13 cellular contexts compared by ENCODE assay signal in genomic region chr18:42112657-42113420, GRCh38.
DNase-seq lines count a peak whose midpoint lies in the region; ATAC-seq, FAIRE-seq and TF ChIP-seq lines count a peak whose summit lies in the region.
"Had no signal": no experiment of that assay in that cellular context is flagged by ENCODE, and none has a peak within 500 bp of the region (broad histone marks: within the 10 kb centered on the region; RNA-seq: fewer than 3 reads in every experiment).

No MANE protein-coding gene starts in this region.

- H3K4me3 ChIP-seq in HepG2 (replicated peaks in 1 of 3; ENCODE audit: insufficient read depth in 1 of 3, low read depth in 2 of 3, low read length in 3 of 3) (no peak overlapping the region), right lobe of liver (no peak overlapping the region), NB4 (ENCODE audit: low read depth, low read length) (no peak overlapping the region), bronchial epithelial cell (ENCODE audit: low read depth, low read length) (no peak overlapping the region), OCI-LY7 (ENCODE audit: low read depth, low read length, poor library complexity, severe bottlenecking) (no peak overlapping the region)
- H3K4me3 ChIP-seq: thoracic aorta had no signal

- peak overlapping the region; percentile 47 for H3K27ac ChIP-seq in HepG2 (ENCODE audit: extremely low read length, insufficient read depth, low read length)
- no peak overlapping the region for H3K27ac ChIP-seq in right lobe of liver
- no peak overlapping the region for H3K27ac ChIP-seq in OCI-LY7 (ENCODE audit: low read depth, low read length, poor library complexity, severe bottlenecking)
- H3K27ac ChIP-seq: thoracic aorta had no signal

- H4K20me1 ChIP-seq in HepG2 (ENCODE audit: insufficient read depth, low read length): no peaks in the 10 kb centered on the region
- H4K20me1 ChIP-seq in OCI-LY7 (ENCODE audit: insufficient read depth, low read length): no peaks in the 10 kb centered on the region

- CTCF ChIA-PET in HepG2 (lab: Yijun Ruan, JAX; ENCODE audit: low intra/inter-chr PET ratio, low total read pairs) (interaction anchor here (1.4 kb wide), 1 partner anchor 186 kb away, joined by 5 read pairs; no protein-coding TSS in a partner anchor), OCI-LY7 (lab: Charles Lee; ENCODE audit: unreplicated experiment) (no interaction called here)

- no peak for TF ChIP-seq RAD21 in HepG2 (CRISPR knock-in tag; IDR thresholded peaks at IDR 0.05)

- H3K9me3 ChIP-seq in HepG2 (ENCODE audit: low read length): no peaks in the 10 kb centered on the region
- H3K9me3 ChIP-seq in right lobe of liver: no peaks in the 10 kb centered on the region
- no peaks in the 10 kb centered on the region for H3K9me3 ChIP-seq in OCI-LY7 (ENCODE audit: low read length)
- H3K9me3 ChIP-seq: thoracic aorta had no signal

- no peak for TF ChIP-seq CTCF in HepG2 (CRISPR knock-in tag; IDR thresholded peaks at IDR 0.05)
- no peak for TF ChIP-seq CTCF in right lobe of liver (IDR thresholded peaks at IDR 0.05)
- no peak for TF ChIP-seq CTCF in NB4 (IDR thresholded peaks at IDR 0.05; ENCODE audit: low read depth, low read length)
- no peak for TF ChIP-seq CTCF in bronchial epithelial cell (IDR thresholded peaks at IDR 0.05; ENCODE audit: insufficient read depth, low read length, severe bottlenecking)
- no peak for TF ChIP-seq CTCF in OCI-LY7 (conservative IDR thresholded peaks at IDR 0.05; ENCODE audit: low read length)

- TF ChIP-seq POLR2A in HepG2 (IDR thresholded peaks at IDR 0.05; ENCODE audit: insufficient read depth in 1 of 2, low read depth in 2 of 2, low read length in 2 of 2) (no peak), right lobe of liver (IDR thresholded peaks at IDR 0.05) (no peak), NB4 (IDR thresholded peaks at IDR 0.05; ENCODE audit: extremely low read depth, insufficient read length) (no peak)

- H3K4me1 ChIP-seq in HepG2 (ENCODE audit: insufficient read depth, low read length): peaks cover 26% of the 10 kb centered on the region
- H3K4me1 ChIP-seq in right lobe of liver: peaks cover 0 to 15% (median 5%) of the 10 kb centered on the region in 4 donors
- H3K4me1 ChIP-seq in OCI-LY7 (ENCODE audit: insufficient read depth, low read length, poor library complexity, severe bottlenecking): no peaks in the 10 kb centered on the region

- 51% methylated on average over 10 of the region's 10 CpGs for WGBS in HepG2 (ENCODE audit: low lambda C conversion rate)
- 79% methylated on average over 7 of the region's 10 CpGs for WGBS in right lobe of liver (ENCODE audit: insufficient coverage, low coverage, low lambda C conversion rate, missing lambda C conversion rate)

- BruUV-seq in HepG2 (replicated peaks; lab: Mats Ljungman, UMichigan): TSS peak; percentile 91
- BruUV-seq in OCI-LY7 (replicated peaks; lab: Mats Ljungman, UMichigan): no TSS peak

- no peaks in the 10 kb centered on the region for H3K9me2 ChIP-seq in OCI-LY7 (ENCODE audit: insufficient read depth, low read length)

- POLR2A ChIA-PET in HepG2 (lab: Yijun Ruan, JAX): interaction anchor here (0.8 to 2.4 kb wide), 7 partner anchors 10 to 227 kb away, joined by 3 to 7 read pairs (median 5); no protein-coding TSS in a partner anchor
- POLR2A ChIA-PET in OCI-LY7 (lab: Charles Lee): no interaction called here

- FAIRE-seq in HepG2 (lab: Jason Lieb, UNC): no peak
- FAIRE-seq in bronchial epithelial cell (lab: Jason Lieb, UNC): no peak

- H3K4me2 ChIP-seq in HepG2 (ENCODE audit: low read depth, low read length) (peak overlapping the region; percentile 75), OCI-LY7 (ENCODE audit: low read length) (no peak overlapping the region)

- DNase-seq in HepG2 (ENCODE audit: low spot score): peak; percentile 82
- DNase-seq in right lobe of liver: no peak
- DNase-seq in NB4 (ENCODE audit: low read depth): peak; percentile 47
- peak; percentile 42 for DNase-seq in bronchial epithelial cell (ENCODE audit: low read depth)
- DNase-seq in OCI-LY7 (ENCODE audit: low spot score): no peak
- no peak for DNase-seq in activated gamma-delta T cell (lab: John Stamatoyannopoulos, UW)
- DNase-seq in NCI-H2227 treated with DMSO at 0.1 percent for 48 hours (lab: John Stamatoyannopoulos, UW): no peak
- DNase-seq: activated CD4-positive, alpha-beta T cell treated with anti-CD3 and anti-CD28 coated beads for 4 hours; endodermal cell; NCI-H2029; SHP77 had no signal

- peak in 1 of 2 experiments; percentile 75; a peak in 2 of 4 replicates for TF ChIP-seq EP300 in HepG2 (IDR thresholded peaks at IDR 0.05; ENCODE audit: low read depth in 2 of 2, low read length in 2 of 2)
- TF ChIP-seq EP300 in HepG2 (CRISPR knock-in tag; IDR thresholded peaks at IDR 0.05; ENCODE audit: borderline replicate concordance): peak; percentile 73

- H3K9ac ChIP-seq in HepG2 (ENCODE audit: insufficient read depth, low read depth, low read length): peak overlapping the region; percentile 11; the same call in 1 of the 2 replicates

- in situ Hi-C loops in HepG2 (cut with HindIII; ENCODE audit: extremely low pct_ligation_motif_present, low pct_unique_long_range_greater_than_20kb): loop anchor here (10.0 to 25.0 kb wide), 2 partner anchors 162 to 1149 kb away; no protein-coding TSS in a partner anchor

- H3K79me2 ChIP-seq in HepG2 (ENCODE audit: insufficient read depth, low read length): no peaks in the 10 kb centered on the region
- H3K79me2 ChIP-seq in OCI-LY7 (ENCODE audit: insufficient read depth, low read depth, low read length): no peaks in the 10 kb centered on the region

- H3K27me3 ChIP-seq in HepG2 (ENCODE audit: control insufficient read depth in 1 of 2, insufficient read depth in 2 of 2, low read length in 2 of 2): no peaks in the 10 kb centered on the region
- H3K27me3 ChIP-seq in right lobe of liver: no peaks in the 10 kb centered on the region
- no peaks in the 10 kb centered on the region for H3K27me3 ChIP-seq in bronchial epithelial cell (ENCODE audit: control insufficient read depth, insufficient read depth, low read length)

- intact Hi-C loops in HepG2 (cut with micrococcal nuclease; ENCODE audit: unreplicated experiment) (loop anchor here (1.0 to 10.0 kb wide), 7 partner anchors 56 to 1472 kb away; no protein-coding TSS in a partner anchor), right lobe of liver (cut with DNase I) (no loop called here), OCI-LY7 (cut with micrococcal nuclease; ENCODE audit: unreplicated experiment) (loop anchor here (10.0 kb wide), 1 partner anchor 182 kb away; no protein-coding TSS in a partner anchor)

- H2AFZ ChIP-seq in HepG2 (ENCODE audit: low read length) (no peak overlapping the region), OCI-LY7 (ENCODE audit: low read length) (no peak overlapping the region)

- ATAC-seq in HepG2: peak; percentile 76
- ATAC-seq in right lobe of liver: no peak
- ATAC-seq in GM18519 (IDR thresholded peaks at IDR 0.05; ENCODE audit: low FRiP score, unreplicated experiment): no peak

- H3K36me3 ChIP-seq in HepG2 (replicated peaks in 1 of 2; ENCODE audit: control insufficient read depth in 1 of 2, insufficient read depth in 2 of 2, low read length in 2 of 2) (no peaks in the 10 kb centered on the region), right lobe of liver (no peaks in the 10 kb centered on the region), bronchial epithelial cell (ENCODE audit: control insufficient read depth, insufficient read depth, low read length) (no peaks in the 10 kb centered on the region), OCI-LY7 (ENCODE audit: insufficient read depth, low read length) (no peaks in the 10 kb centered on the region)
- H3K36me3 ChIP-seq: thoracic aorta had no signal

TF ChIP-seq in HepG2, 621 proteins besides CTCF, POLR2A, EP300 and RAD21 (continues in another document):
- TF ChIP-seq NFIC (IDR thresholded peaks at IDR 0.05; ENCODE audit: low read length): peak; percentile 30; the same call in 1 of the 2 replicates
- no peak for TF ChIP-seq ZBTB26 (CRISPR knock-in tag; IDR thresholded peaks at IDR 0.05; ENCODE audit: borderline replicate concordance)
- peak; percentile 83 for TF ChIP-seq FOXA3 (CRISPR knock-in tag; IDR thresholded peaks at IDR 0.05)
- TF ChIP-seq CBFB (CRISPR knock-in tag; IDR thresholded peaks at IDR 0.05): no peak
- TF ChIP-seq JUN (CRISPR knock-in tag; IDR thresholded peaks at IDR 0.05): peak; percentile 71
- no peak for TF ChIP-seq E2F1 (CRISPR knock-in tag; IDR thresholded peaks at IDR 0.05)
- peak; percentile 37; the same call in 1 of the 2 replicates for TF ChIP-seq CEBPG (CRISPR knock-in tag; IDR thresholded peaks at IDR 0.05)
- TF ChIP-seq RNF2 (conservative IDR thresholded peaks at IDR 0.05; ENCODE audit: low read depth): no peak
- TF ChIP-seq TCF7 (IDR thresholded peaks at IDR 0.05; ENCODE audit: low read depth): peak; percentile 58; the same call in 1 of the 2 replicates
- no peak for TF ChIP-seq ZNF383 (CRISPR knock-in tag; IDR thresholded peaks at IDR 0.05; ENCODE audit: borderline replicate concordance)
- no peak for TF ChIP-seq ZNF580 (CRISPR knock-in tag; IDR thresholded peaks at IDR 0.05; ENCODE audit: borderline replicate concordance, low read depth)
- no peak for TF ChIP-seq ZNF10 (CRISPR knock-in tag; IDR thresholded peaks at IDR 0.05; ENCODE audit: borderline replicate concordance, low read depth)

Comparison
In these comparisons a context has a peak if more than half of its experiments do, and no peak if none do; other contexts are left out.
1. DNase-seq: peak in HepG2 (single experiment), NB4 (single experiment) and bronchial epithelial cell (single experiment); none in right lobe of liver (0 of 3), OCI-LY7 (single experiment), activated gamma-delta T cell (single experiment) and NCI-H2227 treated with DMSO at 0.1 percent for 48 hours (single experiment).
2. intact Hi-C loops: an anchor here in HepG2 (1.0 to 10.0 kb wide) and OCI-LY7 (10.0 kb wide); none called in right lobe of liver.